18 cellular contexts compared by ENCODE assay signal in the genomic region with DNA sequence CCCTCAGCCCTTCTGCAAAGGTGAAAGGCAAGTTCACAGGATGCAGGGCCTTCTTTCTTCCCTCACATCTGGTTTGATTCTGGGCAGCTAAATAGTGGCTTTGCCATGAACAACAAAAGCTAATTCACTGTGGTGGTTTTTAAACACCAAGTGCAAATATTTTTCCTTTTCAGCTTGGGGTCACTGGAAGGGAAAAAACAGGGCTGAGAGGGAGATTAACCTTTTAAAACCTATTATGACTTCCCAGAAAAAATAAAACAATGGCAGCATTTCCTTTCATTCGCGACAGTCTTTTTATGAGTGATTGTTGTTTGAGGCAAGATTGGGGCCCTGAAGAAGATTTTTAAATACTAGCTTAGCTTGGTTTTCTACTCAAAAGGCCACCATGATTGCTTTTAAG.
DNase-seq lines count a peak whose midpoint lies in the region; ATAC-seq, FAIRE-seq and TF ChIP-seq lines count a peak whose summit lies in the region.
"Had no signal": no experiment of that assay in that cellular context is flagged by ENCODE, and none has a peak within 500 bp of the region (broad histone marks: within the 10 kb centered on the region; RNA-seq: fewer than 3 reads in every experiment).

No MANE protein-coding gene starts in this region.

- CTCF ChIA-PET in MCF 10A (lab: Yijun Ruan, JAX) (no interaction called here), endothelial cell of umbilical vein (lab: Charles Lee) (interaction anchor here (1.0 kb wide), 1 partner anchor 39 kb away, joined by 3 read pairs; no protein-coding TSS in a partner anchor)

- H3K27me3 ChIP-seq in breast epithelium: peaks cover 0 to 42% of the 10 kb centered on the region in 2 donors
- H3K27me3 ChIP-seq in RWPE2 (ENCODE audit: insufficient read depth, poor library complexity, severe bottlenecking): no peaks in the 10 kb centered on the region
- H3K27me3 ChIP-seq in endothelial cell of umbilical vein (ENCODE audit: control insufficient read depth in 2 of 2, insufficient read depth in 2 of 2, low read length in 2 of 2): no peaks in the 10 kb centered on the region
- no peaks in the 10 kb centered on the region for H3K27me3 ChIP-seq in aorta (ENCODE audit: control insufficient read depth in 1 of 2, insufficient read depth in 2 of 2, low read length in 1 of 2)
- H3K27me3 ChIP-seq: adrenal gland, MG63 had no signal

- POLR2A ChIA-PET in MCF 10A (lab: Yijun Ruan, JAX) (interaction anchor here (1.8 kb wide), 1 partner anchor 19 kb away, joined by 11 read pairs; no protein-coding TSS in a partner anchor), endothelial cell of umbilical vein (lab: Charles Lee) (no interaction called here)

- WGBS in aorta, 2 donors: 7 to 46% methylated on average over 2 of the region's 2 CpGs

- H3K9me3 Mint-ChIP-seq in MCF 10A (ENCODE audit: unreplicated experiment): no peaks in the 10 kb centered on the region
- H3K9me3 Mint-ChIP-seq: GM23338; stimulated activated naive B cell treated with anti-CD40 and anti-IgM and Interleukin-4, amounts not matched to agents 10 μg/mL and 1 μg/mL and 100 μg/mL, for 72 hours had no signal

- DNase-seq in MCF 10A (ENCODE audit: unreplicated experiment) (no peak), breast epithelium (ENCODE audit: low spot score in 2 of 2) (no peak), RWPE2 (ENCODE audit: low spot score) (no peak), endothelial cell of umbilical vein (ENCODE audit: low read depth, low spot score) (peak; percentile 70), aorta (no peak), DMS153 (lab: John Stamatoyannopoulos, UW) (no peak)
- no peak for DNase-seq in stimulated activated CD4-positive, alpha-beta T cell treated with anti-CD3 and anti-CD28 coated beads, Interleukin-12 subunit alpha, Interleukin-12 subunit beta, amount 100 ng/mL, for 4 hours
- DNase-seq: adrenal gland; DMS79; mesendoderm; MG63; NCI-H2171; SIG-M5; stimulated activated naive B cell treated with anti-CD40 and anti-IgM and Interleukin-4, amounts not matched to agents 10 μg/mL and 1 μg/mL and 100 μg/mL, for 72 hours had no signal

- peaks cover 23% of the 10 kb centered on the region for H3K27me3 Mint-ChIP-seq in MCF 10A (ENCODE audit: insufficient read depth, unreplicated experiment)

- TF ChIP-seq POLR2A in breast epithelium (IDR thresholded peaks at IDR 0.05) (no peak), endothelial cell of umbilical vein (IDR thresholded peaks at IDR 0.05; ENCODE audit: low read depth, low read length) (no peak)

- no peaks in the 10 kb centered on the region for H3K36me3 ChIP-seq in breast epithelium
- H3K36me3 ChIP-seq in RWPE2 (ENCODE audit: low read depth): no peaks in the 10 kb centered on the region
- no peaks in the 10 kb centered on the region for H3K36me3 ChIP-seq in endothelial cell of umbilical vein (ENCODE audit: control insufficient read depth in 2 of 2, extremely low read depth in 1 of 2, insufficient read depth in 2 of 2, low read length in 2 of 2)
- no peaks in the 10 kb centered on the region for H3K36me3 ChIP-seq in aorta (ENCODE audit: control insufficient read depth in 1 of 2, insufficient read depth in 2 of 2, low read length in 1 of 2)
- H3K36me3 ChIP-seq: adrenal gland, MG63 had no signal

- no peaks in the 10 kb centered on the region for H3K36me3 Mint-ChIP-seq in MCF 10A (ENCODE audit: insufficient read depth, unreplicated experiment)
- H3K36me3 Mint-ChIP-seq: stimulated activated naive B cell treated with anti-CD40 and anti-IgM and Interleukin-4, amounts not matched to agents 10 μg/mL and 1 μg/mL and 100 μg/mL, for 72 hours had no signal

- dilution Hi-C loops in endothelial cell of umbilical vein (cut with MboI; ENCODE audit: extremely low pct_ligation_motif_present, low sequenced_read_pairs): no loop called here

- peaks cover 6% of the 10 kb centered on the region for H3K4me1 Mint-ChIP-seq in MCF 10A (ENCODE audit: insufficient read depth, unreplicated experiment)
- H3K4me1 Mint-ChIP-seq: stimulated activated naive B cell treated with anti-CD40 and anti-IgM and Interleukin-4, amounts not matched to agents 10 μg/mL and 1 μg/mL and 100 μg/mL, for 72 hours had no signal

- intact Hi-C loops in MCF 10A (cut with micrococcal nuclease): no loop called here
- intact Hi-C loops in breast epithelium (cut with DNase I; ENCODE audit: low total_unique reads): no loop called here
- intact Hi-C loops in endothelial cell of umbilical vein (cut with micrococcal nuclease): loop anchor here (1.0 kb wide), 1 partner anchor 38 kb away; no protein-coding TSS in a partner anchor
- intact Hi-C loops in aorta (cut with DNase I): loop anchor here in 1 of 2 donors (5.0 kb wide), 1 partner anchor 36 kb away; no protein-coding TSS in a partner anchor

- peak overlapping the region; percentile 56 for H3K4me3 Mint-ChIP-seq in MCF 10A (ENCODE audit: unreplicated experiment)
- H3K4me3 Mint-ChIP-seq: GM23338; stimulated activated naive B cell treated with anti-CD40 and anti-IgM and Interleukin-4, amounts not matched to agents 10 μg/mL and 1 μg/mL and 100 μg/mL, for 72 hours had no signal

- TF ChIP-seq CTCF in MCF 10A (IDR thresholded peaks at IDR 0.05; ENCODE audit: unreplicated experiment) (no peak), breast epithelium (IDR thresholded peaks at IDR 0.05) (no peak), RWPE2 (IDR thresholded peaks at IDR 0.05; ENCODE audit: poor library complexity, severe bottlenecking) (no peak), endothelial cell of umbilical vein (IDR thresholded peaks at IDR 0.05; ENCODE audit: extremely low read depth in 1 of 2, insufficient read depth in 1 of 2, low read depth in 1 of 2, low read length in 2 of 2) (no peak)

- ATAC-seq in RWPE2 (ENCODE audit: low read depth) (no peak), aorta (ENCODE audit: low FRiP score) (no peak), GM21737 (IDR thresholded peaks at IDR 0.05; ENCODE audit: unreplicated experiment) (no peak)
- ATAC-seq: GM23338; stimulated activated naive B cell treated with anti-CD40 and anti-IgM and Interleukin-4, amounts not matched to agents 10 μg/mL and 1 μg/mL and 100 μg/mL, for 72 hours had no signal

- BruUV-seq in MCF 10A (replicated peaks; lab: Mats Ljungman, UMichigan) (no TSS peak), endothelial cell of umbilical vein (replicated peaks; lab: Mats Ljungman, UMichigan) (no TSS peak)

- H2AFZ ChIP-seq in endothelial cell of umbilical vein (ENCODE audit: low read depth, low read length): peak overlapping the region; percentile 66
- H2AFZ ChIP-seq: GM23338 had no signal

- H4K20me1 ChIP-seq in endothelial cell of umbilical vein (replicated peaks; ENCODE audit: control insufficient read depth, extremely low read depth, insufficient read depth, low read length): no peaks in the 10 kb centered on the region

- H3K27ac Mint-ChIP-seq in MCF 10A (ENCODE audit: low read depth, unreplicated experiment): peak overlapping the region; percentile 90
- H3K27ac Mint-ChIP-seq: GM23338; stimulated activated naive B cell treated with anti-CD40 and anti-IgM and Interleukin-4, amounts not matched to agents 10 μg/mL and 1 μg/mL and 100 μg/mL, for 72 hours had no signal

- H3K27ac ChIP-seq in breast epithelium (peak overlapping the region in 1 of 2 donors; percentile 9), RWPE2 (ENCODE audit: poor library complexity, severe bottlenecking) (peak overlapping the region; percentile 33), endothelial cell of umbilical vein (ENCODE audit: insufficient read depth, low read depth, low read length) (peak overlapping the region; percentile 69), aorta (ENCODE audit: low read depth in 1 of 2, low read length in 2 of 2) (peak overlapping the region; percentile 75 to 84)

- H3K4me1 ChIP-seq in breast epithelium (no peaks in the 10 kb centered on the region), RWPE2 (ENCODE audit: insufficient read depth, poor library complexity, severe bottlenecking) (no peaks in the 10 kb centered on the region), endothelial cell of umbilical vein (ENCODE audit: control insufficient read depth, extremely low read depth, insufficient read depth, low read length) (peaks cover 39% of the 10 kb centered on the region), aorta (ENCODE audit: control insufficient read depth in 1 of 2, insufficient read depth in 2 of 2, low read length in 2 of 2) (peaks cover 0 to 2% of the 10 kb centered on the region in 2 donors)

- H3K4me3 ChIP-seq in breast epithelium: no peak overlapping the region
- no peak overlapping the region for H3K4me3 ChIP-seq in RWPE2 (ENCODE audit: severe bottlenecking)
- H3K4me3 ChIP-seq in endothelial cell of umbilical vein (replicated peaks in 1 of 3; ENCODE audit: insufficient read depth in 1 of 3, low read depth in 1 of 3, low read length in 3 of 3): no peak overlapping the region
- no peak overlapping the region for H3K4me3 ChIP-seq in aorta (ENCODE audit: low read length in 2 of 2)
- H3K4me3 ChIP-seq: adrenal gland, GM23338, MG63 had no signal

- peak overlapping the region; percentile 85 for H3K4me2 ChIP-seq in endothelial cell of umbilical vein (ENCODE audit: insufficient read depth, low read length)
- H3K4me2 ChIP-seq: GM23338 had no signal

- H3K9me3 ChIP-seq in breast epithelium: no peaks in the 10 kb centered on the region
- no peaks in the 10 kb centered on the region for H3K9me3 ChIP-seq in RWPE2 (ENCODE audit: severe bottlenecking)
- H3K9me3 ChIP-seq in endothelial cell of umbilical vein (replicated peaks; ENCODE audit: control insufficient read depth, insufficient read depth, low read length): no peaks in the 10 kb centered on the region
- H3K9me3 ChIP-seq in aorta (ENCODE audit: control insufficient read depth, low read length): no peaks in the 10 kb centered on the region
- H3K9me3 ChIP-seq: adrenal gland, MG63 had no signal

- H3K9me1 ChIP-seq in endothelial cell of umbilical vein (replicated peaks; ENCODE audit: control insufficient read depth, extremely low read depth, insufficient read depth, low read length): no peaks in the 10 kb centered on the region

- no peak overlapping the region for H3K9ac ChIP-seq in endothelial cell of umbilical vein (replicated peaks; ENCODE audit: extremely low read depth, insufficient read depth, low read length)

- no peaks in the 10 kb centered on the region for H3K79me2 ChIP-seq in endothelial cell of umbilical vein (ENCODE audit: control insufficient read depth, insufficient read depth, low read length)

- no peak for FAIRE-seq in endothelial cell of umbilical vein (lab: Jason Lieb, UNC)
- FAIRE-seq: colon, islet of Langerhans had no signal

TF ChIP-seq in endothelial cell of umbilical vein, 7 proteins besides CTCF, POLR2A, EP300 and RAD21 (continues in another document):
- TF ChIP-seq MYC (IDR thresholded peaks at IDR 0.05; ENCODE audit: low read depth, low read length) (no peak), FOS (IDR thresholded peaks at IDR 0.05; ENCODE audit: borderline replicate concordance, insufficient read depth, low read length) (no peak), GATA2 (IDR thresholded peaks at IDR 0.05; ENCODE audit: insufficient read depth, insufficient read length, low read depth, low read length) (no peak), EZH2 (IDR thresholded peaks at IDR 0.05; ENCODE audit: borderline replicate concordance, low read depth, low read length, severe bottlenecking) (no peak)
- TF ChIP-seq, protein P1, sequence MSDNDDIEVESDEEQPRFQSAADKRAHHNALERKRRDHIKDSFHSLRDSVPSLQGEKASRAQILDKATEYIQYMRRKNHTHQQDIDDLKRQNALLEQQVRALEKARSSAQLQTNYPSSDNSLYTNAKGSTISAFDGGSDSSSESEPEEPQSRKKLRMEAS (IDR thresholded peaks at IDR 0.05; ENCODE audit: insufficient read depth, insufficient read length): no peak
